1 cellular context compared by ENCODE assay signal in genomic region chr12:93315907-93316622, GRCh38.
A peak's percentile ranks its signal among the peaks of the same experiment; 100 is the strongest.
TF ChIP-seq lines count a peak whose summit lies in the region.

No MANE protein-coding gene starts in this region.

TF ChIP-seq in K562, 482 proteins besides CTCF, POLR2A, EP300 and RAD21 (continued from another document and continues in another):
- TF ChIP-seq ZBTB49 (CRISPR knock-in tag; IDR thresholded peaks at IDR 0.05; ENCODE audit: borderline replicate concordance) (no peak), RBBP5 (IDR thresholded peaks at IDR 0.05; ENCODE audit: borderline replicate concordance, insufficient read depth, low read length, poor library complexity, severe bottlenecking) (peak; percentile 76), MEF2D (tag; conservative IDR thresholded peaks at IDR 0.05; ENCODE audit: low read depth) (peak; percentile 76; the same call in 1 of the 2 replicates), NBN (IDR thresholded peaks at IDR 0.05; ENCODE audit: low read depth) (peak; percentile 86), FOXK2 (conservative IDR thresholded peaks at IDR 0.05 in 1 of 2, IDR thresholded peaks at IDR 0.05 in 1 of 2; ENCODE audit: low read depth in 2 of 2) (peak; percentile 59 to 72; a peak in 2 of 4 replicates), SMC3 (conservative IDR thresholded peaks at IDR 0.05; ENCODE audit: insufficient read depth, low read depth, low read length) (no peak), NR2C2 (CRISPR knock-in tag; IDR thresholded peaks at IDR 0.05) (no peak), NR2C2 (tag; IDR thresholded peaks at IDR 0.05) (no peak), FOS (IDR thresholded peaks at IDR 0.05; ENCODE audit: extremely low read depth, insufficient read length) (no peak), ZBTB26 (CRISPR knock-in tag; IDR thresholded peaks at IDR 0.05) (no peak), ZNF589 (CRISPR knock-in tag; IDR thresholded peaks at IDR 0.05; ENCODE audit: low read depth) (peak; percentile 88; the same call in 1 of the 2 replicates), CBX3 (IDR thresholded peaks at IDR 0.05; ENCODE audit: borderline replicate concordance in 1 of 2, low read length in 2 of 2) (peak in 1 of 2 experiments; percentile 76; a peak in 2 of 3 replicates), ZFP1 (CRISPR knock-in tag; IDR thresholded peaks at IDR 0.05) (no peak), RBM34 (IDR thresholded peaks at IDR 0.05; ENCODE audit: borderline replicate concordance, insufficient read depth, low read length) (no peak), ZBTB2 (IDR thresholded peaks at IDR 0.05) (0 out of 2 replicates have a peak, but pooled peaks have one; percentile 41), HINFP (tag; conservative IDR thresholded peaks at IDR 0.05; ENCODE audit: low read depth) (no peak), TBL1XR1 (IDR thresholded peaks at IDR 0.05; ENCODE audit: low read length in 2 of 2) (peak; percentile 79 to 95; a peak in 3 of 4 replicates), KLF10 (CRISPR knock-in tag; IDR thresholded peaks at IDR 0.05) (no peak), MCM7 (IDR thresholded peaks at IDR 0.05) (no peak), THRB (CRISPR knock-in tag; conservative IDR thresholded peaks at IDR 0.05) (0 out of 2 replicates have a peak, but pooled peaks have one; percentile 3), MBD2 (IDR thresholded peaks at IDR 0.05; ENCODE audit: borderline replicate concordance, low read depth) (peak; percentile 69), SMAD4 (CRISPR knock-in tag; conservative IDR thresholded peaks at IDR 0.05) (peak; percentile 77), POLR2H (tag; IDR thresholded peaks at IDR 0.05; ENCODE audit: low read depth) (peak; percentile 73), RHOXF2B (CRISPR knock-in tag; conservative IDR thresholded peaks at IDR 0.05) (no peak), HDAC3 (IDR thresholded peaks at IDR 0.05; ENCODE audit: borderline replicate concordance, partially characterized antibody) (peak; percentile 89)
- TF ChIP-seq, protein P1, sequence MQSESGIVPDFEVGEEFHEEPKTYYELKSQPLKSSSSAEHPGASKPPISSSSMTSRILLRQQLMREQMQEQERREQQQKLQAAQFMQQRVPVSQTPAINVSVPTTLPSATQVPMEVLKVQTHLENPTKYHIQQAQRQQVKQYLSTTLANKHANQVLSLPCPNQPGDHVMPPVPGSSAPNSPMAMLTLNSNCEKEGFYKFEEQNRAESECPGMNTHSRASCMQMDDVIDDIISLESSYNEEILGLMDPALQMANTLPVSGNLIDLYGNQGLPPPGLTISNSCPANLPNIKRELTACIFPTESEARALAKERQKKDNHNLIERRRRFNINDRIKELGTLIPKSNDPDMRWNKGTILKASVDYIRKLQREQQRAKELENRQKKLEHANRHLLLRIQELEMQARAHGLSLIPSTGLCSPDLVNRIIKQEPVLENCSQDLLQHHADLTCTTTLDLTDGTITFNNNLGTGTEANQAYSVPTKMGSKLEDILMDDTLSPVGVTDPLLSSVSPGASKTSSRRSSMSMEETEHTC (IDR thresholded peaks at IDR 0.05) = no peak
- TF ChIP-seq, protein P2, sequence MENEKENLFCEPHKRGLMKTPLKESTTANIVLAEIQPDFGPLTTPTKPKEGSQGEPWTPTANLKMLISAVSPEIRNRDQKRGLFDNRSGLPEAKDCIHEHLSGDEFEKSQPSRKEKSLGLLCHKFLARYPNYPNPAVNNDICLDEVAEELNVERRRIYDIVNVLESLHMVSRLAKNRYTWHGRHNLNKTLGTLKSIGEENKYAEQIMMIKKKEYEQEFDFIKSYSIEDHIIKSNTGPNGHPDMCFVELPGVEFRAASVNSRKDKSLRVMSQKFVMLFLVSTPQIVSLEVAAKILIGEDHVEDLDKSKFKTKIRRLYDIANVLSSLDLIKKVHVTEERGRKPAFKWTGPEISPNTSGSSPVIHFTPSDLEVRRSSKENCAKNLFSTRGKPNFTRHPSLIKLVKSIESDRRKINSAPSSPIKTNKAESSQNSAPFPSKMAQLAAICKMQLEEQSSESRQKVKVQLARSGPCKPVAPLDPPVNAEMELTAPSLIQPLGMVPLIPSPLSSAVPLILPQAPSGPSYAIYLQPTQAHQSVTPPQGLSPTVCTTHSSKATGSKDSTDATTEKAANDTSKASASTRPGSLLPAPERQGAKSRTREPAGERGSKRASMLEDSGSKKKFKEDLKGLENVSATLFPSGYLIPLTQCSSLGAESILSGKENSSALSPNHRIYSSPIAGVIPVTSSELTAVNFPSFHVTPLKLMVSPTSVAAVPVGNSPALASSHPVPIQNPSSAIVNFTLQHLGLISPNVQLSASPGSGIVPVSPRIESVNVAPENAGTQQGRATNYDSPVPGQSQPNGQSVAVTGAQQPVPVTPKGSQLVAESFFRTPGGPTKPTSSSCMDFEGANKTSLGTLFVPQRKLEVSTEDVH (IDR thresholded peaks at IDR 0.05; ENCODE audit: low read depth, partially characterized antibody) = peak; percentile 57
- TF ChIP-seq, protein P3, sequence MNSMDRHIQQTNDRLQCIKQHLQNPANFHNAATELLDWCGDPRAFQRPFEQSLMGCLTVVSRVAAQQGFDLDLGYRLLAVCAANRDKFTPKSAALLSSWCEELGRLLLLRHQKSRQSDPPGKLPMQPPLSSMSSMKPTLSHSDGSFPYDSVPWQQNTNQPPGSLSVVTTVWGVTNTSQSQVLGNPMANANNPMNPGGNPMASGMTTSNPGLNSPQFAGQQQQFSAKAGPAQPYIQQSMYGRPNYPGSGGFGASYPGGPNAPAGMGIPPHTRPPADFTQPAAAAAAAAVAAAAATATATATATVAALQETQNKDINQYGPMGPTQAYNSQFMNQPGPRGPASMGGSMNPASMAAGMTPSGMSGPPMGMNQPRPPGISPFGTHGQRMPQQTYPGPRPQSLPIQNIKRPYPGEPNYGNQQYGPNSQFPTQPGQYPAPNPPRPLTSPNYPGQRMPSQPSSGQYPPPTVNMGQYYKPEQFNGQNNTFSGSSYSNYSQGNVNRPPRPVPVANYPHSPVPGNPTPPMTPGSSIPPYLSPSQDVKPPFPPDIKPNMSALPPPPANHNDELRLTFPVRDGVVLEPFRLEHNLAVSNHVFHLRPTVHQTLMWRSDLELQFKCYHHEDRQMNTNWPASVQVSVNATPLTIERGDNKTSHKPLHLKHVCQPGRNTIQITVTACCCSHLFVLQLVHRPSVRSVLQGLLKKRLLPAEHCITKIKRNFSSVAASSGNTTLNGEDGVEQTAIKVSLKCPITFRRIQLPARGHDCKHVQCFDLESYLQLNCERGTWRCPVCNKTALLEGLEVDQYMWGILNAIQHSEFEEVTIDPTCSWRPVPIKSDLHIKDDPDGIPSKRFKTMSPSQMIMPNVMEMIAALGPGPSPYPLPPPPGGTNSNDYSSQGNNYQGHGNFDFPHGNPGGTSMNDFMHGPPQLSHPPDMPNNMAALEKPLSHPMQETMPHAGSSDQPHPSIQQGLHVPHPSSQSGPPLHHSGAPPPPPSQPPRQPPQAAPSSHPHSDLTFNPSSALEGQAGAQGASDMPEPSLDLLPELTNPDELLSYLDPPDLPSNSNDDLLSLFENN (IDR thresholded peaks at IDR 0.05; ENCODE audit: low read depth in 2 of 2, low read length in 2 of 2) = peak in 1 of 2 experiments; percentile 91; a peak in 2 of 4 replicates
- TF ChIP-seq, protein P4, sequence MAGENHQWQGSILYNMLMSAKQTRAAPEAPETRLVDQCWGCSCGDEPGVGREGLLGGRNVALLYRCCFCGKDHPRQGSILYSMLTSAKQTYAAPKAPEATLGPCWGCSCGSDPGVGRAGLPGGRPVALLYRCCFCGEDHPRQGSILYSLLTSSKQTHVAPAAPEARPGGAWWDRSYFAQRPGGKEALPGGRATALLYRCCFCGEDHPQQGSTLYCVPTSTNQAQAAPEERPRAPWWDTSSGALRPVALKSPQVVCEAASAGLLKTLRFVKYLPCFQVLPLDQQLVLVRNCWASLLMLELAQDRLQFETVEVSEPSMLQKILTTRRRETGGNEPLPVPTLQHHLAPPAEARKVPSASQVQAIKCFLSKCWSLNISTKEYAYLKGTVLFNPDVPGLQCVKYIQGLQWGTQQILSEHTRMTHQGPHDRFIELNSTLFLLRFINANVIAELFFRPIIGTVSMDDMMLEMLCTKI (IDR thresholded peaks at IDR 0.05; ENCODE audit: partially characterized antibody) = no peak
- TF ChIP-seq, protein P5, sequence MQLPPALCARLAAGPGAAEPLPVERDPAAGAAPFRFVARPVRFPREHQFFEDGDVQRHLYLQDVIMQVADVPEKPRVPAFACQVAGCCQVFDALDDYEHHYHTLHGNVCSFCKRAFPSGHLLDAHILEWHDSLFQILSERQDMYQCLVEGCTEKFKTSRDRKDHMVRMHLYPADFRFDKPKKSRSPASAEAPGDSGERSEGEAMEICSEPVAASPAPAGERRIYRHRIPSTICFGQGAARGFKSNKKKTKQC (CRISPR knock-in tag; IDR thresholded peaks at IDR 0.05) = no peak
- TF ChIP-seq, protein P6, sequence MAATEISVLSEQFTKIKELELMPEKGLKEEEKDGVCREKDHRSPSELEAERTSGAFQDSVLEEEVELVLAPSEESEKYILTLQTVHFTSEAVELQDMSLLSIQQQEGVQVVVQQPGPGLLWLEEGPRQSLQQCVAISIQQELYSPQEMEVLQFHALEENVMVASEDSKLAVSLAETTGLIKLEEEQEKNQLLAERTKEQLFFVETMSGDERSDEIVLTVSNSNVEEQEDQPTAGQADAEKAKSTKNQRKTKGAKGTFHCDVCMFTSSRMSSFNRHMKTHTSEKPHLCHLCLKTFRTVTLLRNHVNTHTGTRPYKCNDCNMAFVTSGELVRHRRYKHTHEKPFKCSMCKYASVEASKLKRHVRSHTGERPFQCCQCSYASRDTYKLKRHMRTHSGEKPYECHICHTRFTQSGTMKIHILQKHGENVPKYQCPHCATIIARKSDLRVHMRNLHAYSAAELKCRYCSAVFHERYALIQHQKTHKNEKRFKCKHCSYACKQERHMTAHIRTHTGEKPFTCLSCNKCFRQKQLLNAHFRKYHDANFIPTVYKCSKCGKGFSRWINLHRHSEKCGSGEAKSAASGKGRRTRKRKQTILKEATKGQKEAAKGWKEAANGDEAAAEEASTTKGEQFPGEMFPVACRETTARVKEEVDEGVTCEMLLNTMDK (IDR thresholded peaks at IDR 0.05; ENCODE audit: borderline replicate concordance, insufficient read depth, low read depth, low read length, poor library complexity, severe bottlenecking) = no peak
